1 cellular context compared by ENCODE assay signal in the genomic region with DNA sequence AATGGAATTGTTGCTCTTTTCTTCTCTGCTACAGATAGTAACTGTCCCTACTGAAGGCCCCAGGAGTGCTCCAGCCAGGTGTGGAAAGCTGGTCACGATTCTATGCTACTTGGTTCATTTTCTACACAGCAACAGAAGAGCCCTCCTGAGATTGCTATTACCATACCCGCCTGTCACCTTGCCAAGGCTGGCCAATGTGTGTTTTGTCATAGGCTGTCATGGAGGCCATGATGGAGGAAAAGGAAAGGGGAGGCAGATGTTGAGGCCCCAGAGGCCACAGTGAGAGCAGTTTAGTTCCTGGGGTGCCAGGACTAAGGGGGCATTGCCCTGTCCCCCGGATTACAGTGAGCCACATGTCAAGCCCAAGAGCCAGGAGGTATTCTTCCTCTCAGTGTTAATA.
TF ChIP-seq lines count a peak whose summit lies in the region.

No MANE protein-coding gene starts in this region.

TF ChIP-seq in A549, 52 proteins besides CTCF, POLR2A, EP300 and RAD21 (continued from another document):
- TF ChIP-seq, protein P1, sequence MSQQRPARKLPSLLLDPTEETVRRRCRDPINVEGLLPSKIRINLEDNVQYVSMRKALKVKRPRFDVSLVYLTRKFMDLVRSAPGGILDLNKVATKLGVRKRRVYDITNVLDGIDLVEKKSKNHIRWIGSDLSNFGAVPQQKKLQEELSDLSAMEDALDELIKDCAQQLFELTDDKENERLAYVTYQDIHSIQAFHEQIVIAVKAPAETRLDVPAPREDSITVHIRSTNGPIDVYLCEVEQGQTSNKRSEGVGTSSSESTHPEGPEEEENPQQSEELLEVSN (IDR thresholded peaks at IDR 0.05; ENCODE audit: borderline replicate concordance, low read depth): no peak
- TF ChIP-seq SREBF2 (IDR thresholded peaks at IDR 0.05): no peak
